In genomic region chr4:105113800-105114199, GRCh38 we compare ENCODE assay signal across 15 cellular contexts. TPM values are rescaled to one million over a fixed set of nuclear protein-coding genes. Genes with fewer than 3 reads are reported as not detected.
DNase-seq lines count a peak whose midpoint lies in the region; ATAC-seq and TF ChIP-seq lines count a peak whose summit lies in the region.
"Had no signal": no experiment of that assay in that cellular context is flagged by ENCODE, and none has a peak within 500 bp of the region (broad histone marks: within the 10 kb centered on the region; RNA-seq: fewer than 3 reads in every experiment).

No MANE protein-coding gene starts in this region.

- no peaks in the 10 kb centered on the region for H3K36me3 Mint-ChIP-seq in memory B cell

- no peaks in the 10 kb centered on the region for H3K27me3 ChIP-seq in HL-60 (ENCODE audit: insufficient read depth, poor library complexity, severe bottlenecking)
- no peaks in the 10 kb centered on the region for H3K27me3 ChIP-seq in hepatocyte
- H3K27me3 ChIP-seq: stomach had no signal

- no peak overlapping the region for H3K4me3 Mint-ChIP-seq in memory B cell

- peak; percentile 66 for ATAC-seq in GM18511 (IDR thresholded peaks at IDR 0.05; ENCODE audit: unreplicated experiment)
- peak; percentile 80 for ATAC-seq in memory B cell (ENCODE audit: low read depth)
- no peak for ATAC-seq in omental fat pad (ENCODE audit: low FRiP score)
- ATAC-seq: K562, left lobe of liver had no signal

- H3K27ac ChIP-seq in HL-60 (replicated peaks), result peak overlapping the region; percentile 81
- no peak overlapping the region for H3K27ac ChIP-seq in hepatocyte
- H3K27ac ChIP-seq: stomach, VCaP had no signal

- no peaks in the 10 kb centered on the region for H3K9me3 ChIP-seq in hepatocyte (ENCODE audit: low read depth)
- H3K9me3 ChIP-seq: stomach had no signal

- no peaks in the 10 kb centered on the region for H3K79me2 ChIP-seq in hepatocyte

- no peaks in the 10 kb centered on the region for H3K4me1 ChIP-seq in hepatocyte (ENCODE audit: insufficient read depth)
- H3K4me1 ChIP-seq: stomach had no signal

- no peak for TF ChIP-seq CTCF in HL-60 (IDR thresholded peaks at IDR 0.05; ENCODE audit: insufficient read depth, low read length)
- TF ChIP-seq CTCF in hepatocyte (IDR thresholded peaks at IDR 0.05; ENCODE audit: poor library complexity), result no peak
- no peak for TF ChIP-seq CTCF in omental fat pad (IDR thresholded peaks at IDR 0.05)

- no peaks in the 10 kb centered on the region for H3K27me3 Mint-ChIP-seq in memory B cell

- 82% methylated on average over 1 of the region's 1 CpG for WGBS in hepatocyte (ENCODE audit: low lambda C conversion rate, missing lambda C conversion rate)

- H3K9me2 ChIP-seq in hepatocyte (replicated peaks; ENCODE audit: insufficient read depth), result no peaks in the 10 kb centered on the region

- no peak overlapping the region for H3K4me3 ChIP-seq in HL-60 (replicated peaks; ENCODE audit: insufficient read depth, low read length)
- no peak overlapping the region for H3K4me3 ChIP-seq in hepatocyte
- H3K4me3 ChIP-seq: K562, stomach had no signal

- H3K36me3 ChIP-seq in hepatocyte (replicated peaks; ENCODE audit: insufficient read depth, low read depth), result no peaks in the 10 kb centered on the region
- H3K36me3 ChIP-seq: stomach had no signal

- H2AFZ ChIP-seq in hepatocyte, result no peak overlapping the region

- H3K4me2 ChIP-seq in hepatocyte, result no peak overlapping the region

- peaks cover 6% of the 10 kb centered on the region for H3K4me1 Mint-ChIP-seq in memory B cell

- DNase-seq in HL-60 (ENCODE audit: low read depth in 1 of 2, low spot score in 1 of 2) (peak; percentile 67 to 90), SKM-1 (lab: John Stamatoyannopoulos, UW; ENCODE audit: unreplicated experiment) (peak; percentile 68), memory B cell (ENCODE audit: low spot score in 2 of 2) (peak in 1 of 2 donors; percentile 2), DMS53 treated with DMSO at 0.1 percent for 48 hours (lab: John Stamatoyannopoulos, UW; ENCODE audit: unreplicated experiment) (no peak), KG1 (lab: John Stamatoyannopoulos, UW) (no peak), hepatocyte (ENCODE audit: low spot score) (no peak), omental fat pad (ENCODE audit: low spot score) (no peak)
- DNase-seq: cerebellar nuclear complex; NCI-H146; stimulated activated CD4-positive, alpha-beta T cell treated with anti-CD3 and anti-CD28 coated beads, Interleukin-15, amount 100 ng/mL, for 24 hours; stomach had no signal

- no peak overlapping the region for H3K27ac Mint-ChIP-seq in memory B cell

- H3K9me3 Mint-ChIP-seq in memory B cell, result no peaks in the 10 kb centered on the region

- no peaks in the 10 kb centered on the region for H4K20me1 ChIP-seq in hepatocyte (ENCODE audit: insufficient read depth, poor library complexity, severe bottlenecking)

RNA-seq across cellular contexts. Expression of gene TET2, which starts 32.9 kb away (rescaled TPM):
- total RNA-seq in hepatocyte, result 15.5 and 17.4 TPM in 2 replicates
- 3.8 and 5.5 TPM in 2 replicates for polyA plus RNA-seq in hepatocyte
- total RNA-seq in omental fat pad, result 10 to 100 TPM; 17.7 to 36.7 (median 22.1) TPM

Comparison
In these comparisons a context has a peak if more than half of its experiments do, and no peak if none do; other contexts are left out.
1. DNase-seq: peak in HL-60 (2 of 2) and SKM-1 (single experiment); none in DMS53 treated with DMSO at 0.1 percent for 48 hours (single experiment), KG1 (single experiment), hepatocyte (single experiment) and omental fat pad (single experiment).